4 cellular contexts compared by ENCODE assay signal in genomic region chr2:235162070-235162469, GRCh38.
TF ChIP-seq lines count a peak whose summit lies in the region.

No MANE protein-coding gene starts in this region.

TF ChIP-seq in SK-N-SH treated with all-trans-retinoic acid at 6 μM for 48 hours, 23 proteins besides CTCF, POLR2A, EP300 and RAD21 (continued from another document):
- TF ChIP-seq ARNTL (CRISPR knock-in tag; IDR thresholded peaks at IDR 0.05; ENCODE audit: borderline replicate concordance, low read depth) (no peak), POU6F1 (CRISPR knock-in tag; IDR thresholded peaks at IDR 0.05; ENCODE audit: borderline replicate concordance, low read depth) (no peak), ZNF70 (CRISPR knock-in tag; IDR thresholded peaks at IDR 0.05) (no peak)

TF ChIP-seq in SK-N-SH, 30 proteins besides CTCF, POLR2A, EP300 and RAD21 (continued from another document):
- no peak for TF ChIP-seq MEF2A (IDR thresholded peaks at IDR 0.05; ENCODE audit: borderline replicate concordance, low read depth)
- TF ChIP-seq EZH2phosphoT487 (IDR thresholded peaks at IDR 0.05; ENCODE audit: borderline replicate concordance, low read depth), result no peak
- TF ChIP-seq NRF1 (IDR thresholded peaks at IDR 0.05; ENCODE audit: low read depth, low read length), result no peak
- no peak for TF ChIP-seq SIN3A (IDR thresholded peaks at IDR 0.05; ENCODE audit: borderline replicate concordance, low read depth, low read length)
- TF ChIP-seq GABPA (IDR thresholded peaks at IDR 0.05; ENCODE audit: low read depth), result no peak

TF ChIP-seq in K562, 482 proteins besides CTCF, POLR2A, EP300 and RAD21 (continued from another document):
- no peak for TF ChIP-seq ZNF79 (CRISPR knock-in tag; IDR thresholded peaks at IDR 0.05; ENCODE audit: low read depth)

TF ChIP-seq in WTC11, 78 proteins besides CTCF, POLR2A, EP300 and RAD21:
- TF ChIP-seq E2F4 (CRISPR knock-in tag; IDR thresholded peaks at IDR 0.05; ENCODE audit: borderline replicate concordance, low read depth), result no peak
- TF ChIP-seq ARID4B (CRISPR knock-in tag; IDR thresholded peaks at IDR 0.05; ENCODE audit: borderline replicate concordance), result no peak
- no peak for TF ChIP-seq ATF6 (CRISPR knock-in tag; IDR thresholded peaks at IDR 0.05)
- TF ChIP-seq HMGXB4 (CRISPR knock-in tag; IDR thresholded peaks at IDR 0.05), result no peak
- TF ChIP-seq ELF4 (CRISPR knock-in tag; IDR thresholded peaks at IDR 0.05; ENCODE audit: low read depth), result no peak
- TF ChIP-seq NR3C1 (CRISPR knock-in tag; conservative IDR thresholded peaks at IDR 0.05; ENCODE audit: low read depth), result no peak
